9 cellular contexts compared by ENCODE assay signal in genomic region chr12:9086087-9086486, GRCh38. TPM values are rescaled to one million over a fixed set of nuclear protein-coding genes. Genes with fewer than 3 reads are reported as not detected.
"Had no signal": no experiment of that assay in that cellular context is flagged by ENCODE, and none has a peak within 500 bp of the region (broad histone marks: within the 10 kb centered on the region; RNA-seq: fewer than 3 reads in every experiment).

No MANE protein-coding gene starts in this region.

- H3K4me3 ChIP-seq: GM12878 had no signal

- FAIRE-seq: G401.6, GM12878, GM12891, GM12892, GM18507, GM19239 had no signal

- ATAC-seq: GM12878 had no signal

- DNase-seq: GDM1, GF-D8 had no signal

RNA-seq across cellular contexts. Expression of gene A2M, which starts 29.6 kb away (rescaled TPM):
- total RNA-seq: G401 had no signal
